Comparison of ENCODE assay signal across 9 cellular contexts in genomic region chr10:119737827-119738226, GRCh38. TPM values are rescaled to one million over a fixed set of nuclear protein-coding genes. Genes with fewer than 3 reads are reported as not detected.
DNase-seq lines count a peak whose midpoint lies in the region; ATAC-seq, FAIRE-seq and TF ChIP-seq lines count a peak whose summit lies in the region.
"Had no signal": no experiment of that assay in that cellular context is flagged by ENCODE, and none has a peak within 500 bp of the region (broad histone marks: within the 10 kb centered on the region; RNA-seq: fewer than 3 reads in every experiment).

No MANE protein-coding gene starts in this region.

- H3K9me3 ChIP-seq in ascending aorta (no peaks in the 10 kb centered on the region), lower lobe of right lung (no peaks in the 10 kb centered on the region)

- H3K27me3 ChIP-seq in ascending aorta (no peaks in the 10 kb centered on the region), lower lobe of right lung (ENCODE audit: low read depth) (no peaks in the 10 kb centered on the region)

- ATAC-seq in lower lobe of right lung: peak; percentile 88 to 95
- ATAC-seq in HG02870 (IDR thresholded peaks at IDR 0.05; ENCODE audit: unreplicated experiment): no peak
- ATAC-seq in HG03108 (IDR thresholded peaks at IDR 0.05; ENCODE audit: unreplicated experiment): no peak
- ATAC-seq in GM18505 (IDR thresholded peaks at IDR 0.05; ENCODE audit: unreplicated experiment): no peak

- DNase-seq in AG09309 (ENCODE audit: low read depth) (peak; percentile 40), HTR-8/SVneo (ENCODE audit: insufficient read length, low spot score) (peak; percentile 74), ascending aorta (ENCODE audit: low spot score in 2 of 2) (peak in 1 of 2 donors; percentile 70), lower lobe of right lung (no peak), pons (ENCODE audit: low spot score) (no peak)

- H3K27ac ChIP-seq in ascending aorta: peak overlapping the region; percentile 26 to 42
- peak overlapping the region; percentile 44 for H3K27ac ChIP-seq in lower lobe of right lung

- H3K4me3 ChIP-seq in AG09309 (ENCODE audit: control insufficient read depth, low read depth, low read length): no peak overlapping the region
- H3K4me3 ChIP-seq in ascending aorta: no peak overlapping the region
- H3K4me3 ChIP-seq in lower lobe of right lung: no peak overlapping the region

- no peak for TF ChIP-seq CTCF in AG09309 (IDR thresholded peaks at IDR 0.05; ENCODE audit: control insufficient read depth, insufficient read depth, low read depth, low read length, missing control alignments)
- TF ChIP-seq CTCF in ascending aorta (IDR thresholded peaks at IDR 0.05): no peak
- TF ChIP-seq CTCF in lower lobe of right lung (IDR thresholded peaks at IDR 0.05): no peak

- no peak for FAIRE-seq in HTR-8/SVneo (lab: Jason Lieb, UNC)
- FAIRE-seq: endometrium had no signal

- H3K36me3 ChIP-seq in ascending aorta: no peaks in the 10 kb centered on the region
- H3K36me3 ChIP-seq in lower lobe of right lung: no peaks in the 10 kb centered on the region

- intact Hi-C loops in ascending aorta (cut with DNase I) (no loop called here), lower lobe of right lung (cut with DNase I) (no loop called here)

- no peak for TF ChIP-seq POLR2A in GM18505 (IDR thresholded peaks at IDR 0.05; ENCODE audit: borderline replicate concordance, extremely low read depth, insufficient read depth, insufficient read length)

- H3K4me1 ChIP-seq in ascending aorta: peaks cover 0 to 18% of the 10 kb centered on the region in 2 donors
- peaks cover 21% of the 10 kb centered on the region for H3K4me1 ChIP-seq in lower lobe of right lung

RNA-seq across cellular contexts. Expression of gene INPP5F, which starts 12.0 kb away (rescaled TPM):
- total RNA-seq in ascending aorta (5.1 TPM), lower lobe of right lung (16.0 TPM)

Comparison
In these comparisons a context has a peak if more than half of its experiments do, and no peak if none do; other contexts are left out.
1. DNase-seq: peak in AG09309 (single experiment) and HTR-8/SVneo (single experiment); none in lower lobe of right lung (single experiment) and pons (single experiment).
2. ATAC-seq: peak in lower lobe of right lung (2 of 2); none in HG02870 (single experiment), HG03108 (single experiment) and GM18505 (single experiment).